Comparison of ENCODE assay signal across 14 cellular contexts in the genomic region with DNA sequence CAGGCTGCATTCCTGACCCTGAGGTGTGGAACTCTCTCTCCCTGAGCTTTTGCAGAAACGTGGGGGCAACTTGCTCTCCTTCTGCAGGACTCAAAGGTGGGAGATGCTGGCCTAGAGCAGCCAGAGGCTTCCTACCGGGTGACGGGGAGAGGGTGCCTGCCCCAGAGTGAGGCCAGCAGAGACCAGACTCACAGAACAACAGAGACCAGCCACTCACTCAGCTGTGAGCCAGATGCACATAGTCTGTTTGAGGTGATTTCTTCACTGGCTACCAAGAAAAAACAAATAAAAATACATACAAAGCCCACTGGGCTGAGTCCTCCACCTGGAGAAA.
DNase-seq lines count a peak whose midpoint lies in the region; ATAC-seq and TF ChIP-seq lines count a peak whose summit lies in the region.
"Had no signal": no experiment of that assay in that cellular context is flagged by ENCODE, and none has a peak within 500 bp of the region (broad histone marks: within the 10 kb centered on the region; RNA-seq: fewer than 3 reads in every experiment).

No MANE protein-coding gene starts in this region.

- no peaks in the 10 kb centered on the region for H3K36me3 ChIP-seq in BLaER1 treated with 17β-estradiol and CSF1 and Interleukin-3, amounts not matched to agents 10 nM and 100 nM
- H3K36me3 ChIP-seq in mesenchymal stem cell (ENCODE audit: control insufficient read depth in 1 of 2, insufficient read depth in 2 of 2, low read depth in 1 of 2, low read length in 2 of 2) (no peaks in the 10 kb centered on the region), parathyroid adenoma (ENCODE audit: control insufficient read depth, insufficient read depth, low read length) (no peaks in the 10 kb centered on the region), spleen (no peaks in the 10 kb centered on the region), SJCRH30 (no peaks in the 10 kb centered on the region)

- H3K4ac ChIP-seq in mesenchymal stem cell (ENCODE audit: low read depth in 1 of 2, low read length in 2 of 2), result no peak overlapping the region

- no peak overlapping the region for H2AFZ ChIP-seq in mesenchymal stem cell (ENCODE audit: low read depth, low read length)
- H2AFZ ChIP-seq in parathyroid adenoma, result peak overlapping the region; percentile 46
- H2AFZ ChIP-seq: GM23338 had no signal

- TF ChIP-seq POLR2A in spleen (IDR thresholded peaks at IDR 0.05), result no peak

- TF ChIP-seq CTCF in parathyroid adenoma (IDR thresholded peaks at IDR 0.05), result no peak
- TF ChIP-seq CTCF in spleen (IDR thresholded peaks at IDR 0.05 in 8 of 11, conservative IDR thresholded peaks at IDR 0.05 in 3 of 11), result no peak

- peaks cover 3 to 47% (median 17%) of the 10 kb centered on the region in 11 experiments; a peak in 14 of 22 replicates for H3K27me3 ChIP-seq in BLaER1 treated with 17β-estradiol and CSF1 and Interleukin-3, amounts not matched to agents 10 nM and 100 nM
- H3K27me3 ChIP-seq in mesenchymal stem cell (ENCODE audit: control insufficient read depth in 1 of 2, insufficient read depth in 1 of 2, low read length in 2 of 2) (peaks cover 37 to 66% of the 10 kb centered on the region in 2 experiments), parathyroid adenoma (ENCODE audit: control insufficient read depth, insufficient read depth, low read length) (no peaks in the 10 kb centered on the region), spleen (replicated peaks in 1 of 7) (peaks cover 0 to 82% (median 14%) of the 10 kb centered on the region in 7 donors), SJCRH30 (no peaks in the 10 kb centered on the region)

- 56% methylated on average over 3 of the region's 3 CpGs for WGBS in mesenchymal stem cell
- 61 to 79% (median 67%) methylated on average over 3 of the region's 3 CpGs for WGBS in spleen, 5 donors

- H3K9ac ChIP-seq in BLaER1 treated with 17β-estradiol and CSF1 and Interleukin-3, amounts not matched to agents 10 nM and 100 nM, result peak overlapping the region in 2 of 11 experiments; percentile 1 to 28; a peak in 2 of 22 replicates
- H3K9ac ChIP-seq in mesenchymal stem cell (ENCODE audit: low read length) (no peak overlapping the region), parathyroid adenoma (no peak overlapping the region)

- no peak overlapping the region for H2AK5ac ChIP-seq in mesenchymal stem cell (ENCODE audit: low read length, severe bottlenecking)

- no peak overlapping the region for H2BK120ac ChIP-seq in mesenchymal stem cell (ENCODE audit: low read depth, low read length)

- no peak overlapping the region for H3K14ac ChIP-seq in mesenchymal stem cell (ENCODE audit: low read length in 2 of 2)

- H3K4me3 ChIP-seq in BLaER1 treated with 17β-estradiol and CSF1 and Interleukin-3, amounts not matched to agents 10 nM and 100 nM, result no peak overlapping the region
- H3K4me3 ChIP-seq in mesenchymal stem cell (ENCODE audit: insufficient read depth in 1 of 2, low read depth in 1 of 2, low read length in 2 of 2) (no peak overlapping the region), parathyroid adenoma (ENCODE audit: low read depth, low read length) (no peak overlapping the region), spleen (no peak overlapping the region), SJCRH30 (no peak overlapping the region)
- H3K4me3 ChIP-seq: GM12878, GM23338 had no signal

- no peak overlapping the region for H3K27ac ChIP-seq in BLaER1 treated with 17β-estradiol and CSF1 and Interleukin-3, amounts not matched to agents 10 nM and 100 nM
- H3K27ac ChIP-seq in mesenchymal stem cell (ENCODE audit: low read length, poor library complexity, severe bottlenecking) (no peak overlapping the region), parathyroid adenoma (no peak overlapping the region), spleen (no peak overlapping the region), SJCRH30 (no peak overlapping the region)

- peak overlapping the region in 10 of 11 experiments; percentile 12 to 91 (median 82); a peak in 18 of 22 replicates for H3K4me2 ChIP-seq in BLaER1 treated with 17β-estradiol and CSF1 and Interleukin-3, amounts not matched to agents 10 nM and 100 nM
- H3K4me2 ChIP-seq in mesenchymal stem cell (ENCODE audit: low read length, poor library complexity, severe bottlenecking) (no peak overlapping the region), parathyroid adenoma (ENCODE audit: low read length) (no peak overlapping the region)
- H3K4me2 ChIP-seq: GM23338 had no signal

- H3K4me1 ChIP-seq in BLaER1 treated with 17β-estradiol and CSF1 and Interleukin-3, amounts not matched to agents 10 nM and 100 nM, result peaks cover 17 to 80% (median 66%) of the 10 kb centered on the region in 10 experiments
- peaks cover 14% of the 10 kb centered on the region for H3K4me1 ChIP-seq in mesenchymal stem cell (ENCODE audit: control insufficient read depth, insufficient read depth, low read depth, low read length)
- H3K4me1 ChIP-seq in parathyroid adenoma, result no peaks in the 10 kb centered on the region
- peaks cover 0 to 11% (median 0%) of the 10 kb centered on the region in 6 donors for H3K4me1 ChIP-seq in spleen
- no peaks in the 10 kb centered on the region for H3K4me1 ChIP-seq in SJCRH30

- peaks cover 0 to 51% (median 16%) of the 10 kb centered on the region in 11 experiments; a peak in 12 of 22 replicates for H4K20me1 ChIP-seq in BLaER1 treated with 17β-estradiol and CSF1 and Interleukin-3, amounts not matched to agents 10 nM and 100 nM

- no peak for DNase-seq in mesenchymal stem cell
- DNase-seq in spleen, result no peak
- DNase-seq in SJCRH30, result no peak
- DNase-seq: Calu3; CD4-positive, CD25-positive, alpha-beta regulatory T cell; DMS79; H7; IMR-90 had no signal

- no peak overlapping the region for H2BK15ac ChIP-seq in mesenchymal stem cell (ENCODE audit: low read depth, poor library complexity, severe bottlenecking)

- H3K79me1 ChIP-seq in mesenchymal stem cell (replicated peaks; ENCODE audit: low read length, poor library complexity, severe bottlenecking), result no peaks in the 10 kb centered on the region

- H2BK5ac ChIP-seq in mesenchymal stem cell (ENCODE audit: low read depth, low read length, poor library complexity, severe bottlenecking), result no peak overlapping the region

- no peaks in the 10 kb centered on the region for H3K9me3 ChIP-seq in BLaER1 treated with 17β-estradiol and CSF1 and Interleukin-3, amounts not matched to agents 10 nM and 100 nM (replicated peaks in 1 of 11)
- H3K9me3 ChIP-seq in mesenchymal stem cell (ENCODE audit: control insufficient read depth, low read length) (no peaks in the 10 kb centered on the region), parathyroid adenoma (ENCODE audit: control insufficient read depth, low read length) (no peaks in the 10 kb centered on the region), spleen (no peaks in the 10 kb centered on the region), SJCRH30 (replicated peaks) (no peaks in the 10 kb centered on the region)

- no peak overlapping the region for H3K23ac ChIP-seq in mesenchymal stem cell (ENCODE audit: low read length in 2 of 2)

- H3K79me2 ChIP-seq in parathyroid adenoma, result no peaks in the 10 kb centered on the region

- H4K8ac ChIP-seq in mesenchymal stem cell (ENCODE audit: low read length), result peak overlapping the region; percentile 12

- ATAC-seq in SK-N-SH treated with all-trans-retinoic acid at 6 μM for 48 hours (peak; percentile 17; the same call in 1 of the 3 replicates), HG02852 (IDR thresholded peaks at IDR 0.05; ENCODE audit: unreplicated experiment) (no peak)
- ATAC-seq: GM12878, GM23338 had no signal

- H2BK12ac ChIP-seq in mesenchymal stem cell (ENCODE audit: low read length in 2 of 2), result no peak overlapping the region

- no peak overlapping the region for H4K91ac ChIP-seq in mesenchymal stem cell (ENCODE audit: low read length)

- H3K18ac ChIP-seq in mesenchymal stem cell (ENCODE audit: low read depth in 1 of 2, low read length in 2 of 2), result no peak overlapping the region

- intact Hi-C loops in spleen (cut with DNase I; ENCODE audit: low total_unique reads), result no loop called here

TF ChIP-seq in SK-N-SH treated with all-trans-retinoic acid at 6 μM for 48 hours, 23 proteins besides CTCF, POLR2A, EP300 and RAD21 (continues in another document):
- TF ChIP-seq, protein P1, sequence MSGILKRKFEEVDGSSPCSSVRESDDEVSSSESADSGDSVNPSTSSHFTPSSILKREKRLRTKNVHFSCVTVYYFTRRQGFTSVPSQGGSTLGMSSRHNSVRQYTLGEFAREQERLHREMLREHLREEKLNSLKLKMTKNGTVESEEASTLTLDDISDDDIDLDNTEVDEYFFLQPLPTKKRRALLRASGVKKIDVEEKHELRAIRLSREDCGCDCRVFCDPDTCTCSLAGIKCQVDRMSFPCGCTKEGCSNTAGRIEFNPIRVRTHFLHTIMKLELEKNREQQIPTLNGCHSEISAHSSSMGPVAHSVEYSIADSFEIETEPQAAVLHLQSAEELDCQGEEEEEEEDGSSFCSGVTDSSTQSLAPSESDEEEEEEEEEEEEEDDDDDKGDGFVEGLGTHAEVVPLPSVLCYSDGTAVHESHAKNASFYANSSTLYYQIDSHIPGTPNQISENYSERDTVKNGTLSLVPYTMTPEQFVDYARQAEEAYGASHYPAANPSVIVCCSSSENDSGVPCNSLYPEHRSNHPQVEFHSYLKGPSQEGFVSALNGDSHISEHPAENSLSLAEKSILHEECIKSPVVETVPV (CRISPR knock-in tag; IDR thresholded peaks at IDR 0.05), result no peak
- TF ChIP-seq TOX (CRISPR knock-in tag; IDR thresholded peaks at IDR 0.05; ENCODE audit: borderline replicate concordance), result no peak
- TF ChIP-seq GLIS3 (CRISPR knock-in tag; IDR thresholded peaks at IDR 0.05), result no peak
- TF ChIP-seq PATZ1 (CRISPR knock-in tag; IDR thresholded peaks at IDR 0.05; ENCODE audit: borderline replicate concordance), result no peak
- TF ChIP-seq CSDC2 (CRISPR knock-in tag; IDR thresholded peaks at IDR 0.05), result no peak
- TF ChIP-seq ESRRG (CRISPR knock-in tag; IDR thresholded peaks at IDR 0.05), result no peak

Comparison
In these comparisons a context has a peak if more than half of its experiments do, and no peak if none do; other contexts are left out.
1. H3K4me2 ChIP-seq: peak in BLaER1 treated with 17β-estradiol and CSF1 and Interleukin-3, amounts not matched to agents 10 nM and 100 nM (10 of 11); none in mesenchymal stem cell (single experiment) and parathyroid adenoma (single experiment).